Comparison of ENCODE assay signal across 27 cellular contexts in genomic region chr10:76657337-76658012, GRCh38.
DNase-seq lines count a peak whose midpoint lies in the region; ATAC-seq and TF ChIP-seq lines count a peak whose summit lies in the region.
"Had no signal": no experiment of that assay in that cellular context is flagged by ENCODE, and none has a peak within 500 bp of the region (broad histone marks: within the 10 kb centered on the region; RNA-seq: fewer than 3 reads in every experiment).

No MANE protein-coding gene starts in this region.

- no peaks in the 10 kb centered on the region for H3K36me3 ChIP-seq in uterus
- H3K36me3 ChIP-seq: HAP-1, SJSA1 had no signal

- DNase-seq in activated gamma-delta T cell treated with Interleukin-2 at 50 U/mL for 16 hours = no peak
- no peak for DNase-seq in uterus
- no peak for DNase-seq in anterior cingulate cortex (lab: John Stamatoyannopoulos, UW)
- DNase-seq in activated CD8-positive, alpha-beta T cell treated with anti-CD3 and anti-CD28 coated beads for 36 hours = no peak
- DNase-seq: Caco-2; CD8-positive, alpha-beta T cell; GOT3; HFFc6; NCI-H1092 treated with DMSO at 0.1 percent for 48 hours; NCI-H146; NCI-H1930; NCI-H2107; NCI-H446; NCI-H524 treated with DMSO at 0.1 percent for 48 hours; NCI-H774; NK-92 treated with Interleukin-12 subunit alpha and Interleukin-12 subunit beta, amount 100 ng/mL, for 24 hours; PC-3; T-helper 2 cell had no signal

- intact Hi-C loops in uterus (cut with DNase I; ENCODE audit: low total_unique reads) = no loop called here
- intact Hi-C loops in activated CD8-positive, alpha-beta T cell treated with anti-CD3 and anti-CD28 coated beads for 36 hours (cut with micrococcal nuclease) = no loop called here

- H3K27me3 ChIP-seq in uterus = no peaks in the 10 kb centered on the region

- no peak for TF ChIP-seq POLR2A in uterus (IDR thresholded peaks at IDR 0.05)

- no peak overlapping the region for H3K4me3 Mint-ChIP-seq in activated CD8-positive, alpha-beta T cell treated with anti-CD3 and anti-CD28 coated beads for 36 hours
- H3K4me3 Mint-ChIP-seq: B cell; CD8-positive, alpha-beta T cell; HFFc6 had no signal

- TF ChIP-seq CTCF in uterus (IDR thresholded peaks at IDR 0.05) = no peak
- no peak for TF ChIP-seq CTCF in activated CD8-positive, alpha-beta T cell treated with anti-CD3 and anti-CD28 coated beads for 36 hours (IDR thresholded peaks at IDR 0.05)

- H3K36me3 Mint-ChIP-seq in activated CD8-positive, alpha-beta T cell treated with anti-CD3 and anti-CD28 coated beads for 36 hours (ENCODE audit: low read depth) = no peaks in the 10 kb centered on the region
- H3K36me3 Mint-ChIP-seq: CD8-positive, alpha-beta T cell had no signal

- no peak overlapping the region for H3K27ac Mint-ChIP-seq in activated CD8-positive, alpha-beta T cell treated with anti-CD3 and anti-CD28 coated beads for 36 hours
- H3K27ac Mint-ChIP-seq: B cell; CD8-positive, alpha-beta T cell; HFFc6 had no signal

- ATAC-seq in GM18868 (IDR thresholded peaks at IDR 0.05; ENCODE audit: unreplicated experiment) (peak; percentile 50), HG02852 (IDR thresholded peaks at IDR 0.05; ENCODE audit: unreplicated experiment) (peak; percentile 73), HG03520 (IDR thresholded peaks at IDR 0.05; ENCODE audit: unreplicated experiment) (peak; percentile 44)
- ATAC-seq in activated CD8-positive, alpha-beta T cell treated with anti-CD3 and anti-CD28 coated beads for 36 hours = no peak
- ATAC-seq: CD8-positive, alpha-beta T cell; GM12878; PC-3; Right ventricle myocardium inferior had no signal

- CTCF ChIA-PET in activated CD8-positive, alpha-beta T cell treated with anti-CD3 and anti-CD28 coated beads for 36 hours (lab: Charles Lee) = no interaction called here

- H3K4me1 Mint-ChIP-seq in activated CD8-positive, alpha-beta T cell treated with anti-CD3 and anti-CD28 coated beads for 36 hours (ENCODE audit: low read depth) = no peaks in the 10 kb centered on the region
- H3K4me1 Mint-ChIP-seq: B cell had no signal

- no peak overlapping the region for H3K27ac ChIP-seq in uterus
- H3K27ac ChIP-seq: C4-2B, SJSA1 had no signal

- no peaks in the 10 kb centered on the region for H3K4me1 ChIP-seq in uterus
- H3K4me1 ChIP-seq: Caco-2, HAP-1, SJSA1 had no signal

- no peak overlapping the region for H3K4me3 ChIP-seq in uterus
- H3K4me3 ChIP-seq: GM12878, HAP-1, SJSA1 had no signal

- POLR2A ChIA-PET in activated CD8-positive, alpha-beta T cell treated with anti-CD3 and anti-CD28 coated beads for 36 hours (lab: Charles Lee) = no interaction called here

- H3K27me3 Mint-ChIP-seq in activated CD8-positive, alpha-beta T cell treated with anti-CD3 and anti-CD28 coated beads for 36 hours = peaks cover 3% of the 10 kb centered on the region
- H3K27me3 Mint-ChIP-seq: B cell had no signal

- H3K9me3 ChIP-seq in uterus = no peaks in the 10 kb centered on the region
- H3K9me3 ChIP-seq: Caco-2, HAP-1, SJSA1 had no signal

- H3K9me3 Mint-ChIP-seq in activated CD8-positive, alpha-beta T cell treated with anti-CD3 and anti-CD28 coated beads for 36 hours = no peaks in the 10 kb centered on the region
- H3K9me3 Mint-ChIP-seq: CD8-positive, alpha-beta T cell; HFFc6 had no signal
